16 cellular contexts compared by ENCODE assay signal in genomic region chr11:90051591-90052209, GRCh38. TPM values are rescaled to one million over a fixed set of nuclear protein-coding genes. Genes with fewer than 3 reads are reported as not detected.
"Had no signal": no experiment of that assay in that cellular context is flagged by ENCODE, and none has a peak within 500 bp of the region (broad histone marks: within the 10 kb centered on the region; RNA-seq: fewer than 3 reads in every experiment).

No MANE protein-coding gene starts in this region.

RNA-seq across cellular contexts. Expression of gene TRIM49C, which starts 20.8 kb away (rescaled TPM):
- total RNA-seq: activated B cell treated with CpG ODN at 0.5 μM for 24 hours; activated CD4-positive, alpha-beta T cell treated with anti-CD3 and anti-CD28 coated beads, Interleukin-2, amount 10 ng/mL, durations not matched to agents 24 days and 14 days; activated CD8-positive, alpha-beta T cell treated with anti-CD3 and anti-CD28 coated beads, Interleukin-2, amount 10 ng/mL, durations not matched to agents 7 days and 5 days; activated T-helper 2 cell treated with anti-CD3 and anti-CD28 coated beads, Interferon-gamma antibody, Interleukin-2, Interleukin-4, amounts not matched to agents 10 μg/mL and 5 μg/mL and 100 μg/mL, durations not matched to agents 14 hours and 24 hours and 36 hours; adrenal gland; body of pancreas; breast epithelium; cardiac septum; LHCN-M2; OCI-LY7; PC-9; Right ventricle myocardium inferior; SK-MEL-5; T-cell; T-helper 17 cell had no signal
- polyA plus RNA-seq: adrenal gland had no signal

RNA-seq across cellular contexts. Expression of gene UBTFL1, which starts 34.0 kb away (rescaled TPM):
- total RNA-seq: activated B cell treated with CpG ODN at 0.5 μM for 24 hours; activated CD4-positive, alpha-beta T cell treated with anti-CD3 and anti-CD28 coated beads, Interleukin-2, amount 10 ng/mL, durations not matched to agents 24 days and 14 days; activated CD8-positive, alpha-beta T cell treated with anti-CD3 and anti-CD28 coated beads, Interleukin-2, amount 10 ng/mL, durations not matched to agents 7 days and 5 days; activated T-helper 2 cell treated with anti-CD3 and anti-CD28 coated beads, Interferon-gamma antibody, Interleukin-2, Interleukin-4, amounts not matched to agents 10 μg/mL and 5 μg/mL and 100 μg/mL, durations not matched to agents 14 hours and 24 hours and 36 hours; adrenal gland; astrocyte; body of pancreas; breast epithelium; cardiac septum; LHCN-M2; OCI-LY7; PC-9; Right ventricle myocardium inferior; SK-MEL-5; T-cell; T-helper 17 cell had no signal
- polyA plus RNA-seq: adrenal gland had no signal
